ENCODE assay signal across 23 cellular contexts in the genomic region with DNA sequence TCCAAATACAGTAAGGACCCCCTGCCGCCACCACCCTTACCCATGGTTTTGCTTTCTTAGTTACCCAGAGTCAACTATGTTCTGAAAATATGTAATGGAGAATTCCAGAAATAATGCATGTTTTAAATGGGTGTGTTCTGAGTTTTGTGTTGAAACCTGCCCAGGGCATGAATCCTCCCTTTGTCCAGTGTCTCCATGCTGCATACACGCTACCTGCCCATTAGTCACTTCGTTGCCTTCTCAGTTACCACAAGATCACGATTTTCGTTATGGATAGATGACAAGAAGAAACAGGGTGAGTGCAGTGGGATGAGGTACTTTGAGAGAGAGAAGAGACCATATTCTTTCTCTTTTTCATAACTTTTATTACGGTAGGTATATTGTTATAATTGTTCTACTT.
"Had no signal": no experiment of that assay in that cellular context is flagged by ENCODE, and none has a peak within 500 bp of the region (broad histone marks: within the 10 kb centered on the region; RNA-seq: fewer than 3 reads in every experiment).

No MANE protein-coding gene starts in this region.

- H3K36me3 ChIP-seq: esophagus squamous epithelium, neural progenitor cell, suprapubic skin, transverse colon had no signal

- H3K9ac ChIP-seq: neural progenitor cell, parathyroid adenoma had no signal

- H2AFZ ChIP-seq: neural progenitor cell, parathyroid adenoma had no signal

- H3K4me3 ChIP-seq: dorsolateral prefrontal cortex, esophagus squamous epithelium, lung, mucosa of descending colon, neural progenitor cell, smooth muscle cell, suprapubic skin, transverse colon had no signal

- H3K27me3 ChIP-seq: dorsolateral prefrontal cortex, esophagus squamous epithelium, neural progenitor cell, suprapubic skin, transverse colon had no signal

- H3K27ac ChIP-seq: dorsolateral prefrontal cortex, esophagus squamous epithelium, neural progenitor cell, parathyroid adenoma, suprapubic skin, transverse colon had no signal

- H3K9me3 ChIP-seq: esophagus squamous epithelium, mucosa of descending colon, suprapubic skin, transverse colon had no signal

- ATAC-seq: left lobe of liver; mucosa of descending colon; naive thymus-derived CD4-positive, alpha-beta T cell; sciatic nerve; stimulated activated naive CD8-positive, alpha-beta T cell treated with anti-CD3 and anti-CD28 coated beads, Interleukin-15, amount 100 ng/mL, for 72 hours had no signal

- DNase-seq: dorsolateral prefrontal cortex; effector CD4-positive, alpha-beta T cell; esophagus squamous epithelium; hypothalamus; immature natural killer cell; islet precursor cell; mesenchymal stem cell; mucosa of descending colon; naive thymus-derived CD4-positive, alpha-beta T cell; stimulated activated CD4-positive, alpha-beta T cell treated with anti-CD3 and anti-CD28 coated beads, Interleukin-12 subunit alpha, Interleukin-12 subunit beta, amount 100 ng/mL, for 4 hours; stimulated activated CD4-positive, alpha-beta T cell treated with anti-CD3 and anti-CD28 coated beads, Interleukin-1b, Interleukin-23, amount 100 ng/mL, for 48 hours; stimulated activated CD4-positive, alpha-beta T cell treated with anti-CD3 and anti-CD28 coated beads, Interleukin-4, amount 100 ng/mL, for 1 hour; stimulated activated CD8-positive, alpha-beta memory T cell treated with anti-CD3 and anti-CD28 coated beads, Interleukin-4, amount 100 ng/mL, for 48 hours; stimulated activated naive CD4-positive, alpha-beta T cell; stimulated activated naive CD8-positive, alpha-beta T cell treated with anti-CD3 and anti-CD28 coated beads, Interleukin-15, amount 100 ng/mL, for 72 hours; transverse colon had no signal

- H3K4me2 ChIP-seq: neural progenitor cell, smooth muscle cell had no signal

- H3K4me1 ChIP-seq: parathyroid adenoma, suprapubic skin, transverse colon had no signal
